Comparison of ENCODE assay signal across 9 cellular contexts in genomic region chr2:223884399-223884798, GRCh38. TPM values are rescaled to one million over a fixed set of nuclear protein-coding genes. Genes with fewer than 3 reads are reported as not detected.
DNase-seq lines count a peak whose midpoint lies in the region; ATAC-seq and TF ChIP-seq lines count a peak whose summit lies in the region.
"Had no signal": no experiment of that assay in that cellular context is flagged by ENCODE, and none has a peak within 500 bp of the region (broad histone marks: within the 10 kb centered on the region; RNA-seq: fewer than 3 reads in every experiment).

No MANE protein-coding gene starts in this region.

- no peak for TF ChIP-seq CTCF in osteocyte (IDR thresholded peaks at IDR 0.05)

- H3K27ac Mint-ChIP-seq in activated T-cell treated with anti-CD3 and anti-CD28 coated beads, Interleukin-2, amount 50 U/mL, for 72 hours: peak overlapping the region; percentile 28
- H3K27ac Mint-ChIP-seq in stimulated activated memory B cell treated with anti-CD40 and anti-IgM and Interleukin-4, amounts not matched to agents 10 μg/mL and 1 μg/mL and 100 μg/mL, for 72 hours: peak overlapping the region; percentile 89
- H3K27ac Mint-ChIP-seq in osteocyte (ENCODE audit: unreplicated experiment): no peak overlapping the region

- H3K4me1 Mint-ChIP-seq in activated T-cell treated with anti-CD3 and anti-CD28 coated beads, Interleukin-2, amount 50 U/mL, for 72 hours (ENCODE audit: low read depth): peaks cover 18% of the 10 kb centered on the region
- H3K4me1 Mint-ChIP-seq in stimulated activated memory B cell treated with anti-CD40 and anti-IgM and Interleukin-4, amounts not matched to agents 10 μg/mL and 1 μg/mL and 100 μg/mL, for 72 hours: peaks cover 38% of the 10 kb centered on the region
- H3K4me1 Mint-ChIP-seq in osteocyte (ENCODE audit: unreplicated experiment): peaks cover 3% of the 10 kb centered on the region

- no peaks in the 10 kb centered on the region for H3K27me3 Mint-ChIP-seq in activated T-cell treated with anti-CD3 and anti-CD28 coated beads, Interleukin-2, amount 50 U/mL, for 72 hours (ENCODE audit: low read depth)
- no peaks in the 10 kb centered on the region for H3K27me3 Mint-ChIP-seq in stimulated activated memory B cell treated with anti-CD40 and anti-IgM and Interleukin-4, amounts not matched to agents 10 μg/mL and 1 μg/mL and 100 μg/mL, for 72 hours
- no peaks in the 10 kb centered on the region for H3K27me3 Mint-ChIP-seq in osteocyte (ENCODE audit: unreplicated experiment)

- DNase-seq in activated T-cell treated with anti-CD3 and anti-CD28 coated beads, Interleukin-2, amount 50 U/mL, for 72 hours: no peak
- no peak for DNase-seq in activated T-cell treated with anti-CD3 and anti-CD28 coated beads, Interleukin-2, amount 50 U/mL, for 48 hours
- peak; percentile 61 for DNase-seq in HS-5 (ENCODE audit: low read depth)
- no peak for DNase-seq in NCI-H1694 (lab: John Stamatoyannopoulos, UW)
- no peak for DNase-seq in NCI-H1092 treated with DMSO at 0.1 percent for 48 hours (lab: John Stamatoyannopoulos, UW)
- DNase-seq in osteocyte (ENCODE audit: extremely low spot score, unreplicated experiment): no peak
- DNase-seq: erythroblast had no signal

- peaks cover 12 to 32% of the 10 kb centered on the region in 2 donors for H3K36me3 Mint-ChIP-seq in activated T-cell treated with anti-CD3 and anti-CD28 coated beads, Interleukin-2, amount 50 U/mL, for 72 hours (ENCODE audit: insufficient read depth in 2 of 2)
- peaks cover 49% of the 10 kb centered on the region for H3K36me3 Mint-ChIP-seq in stimulated activated memory B cell treated with anti-CD40 and anti-IgM and Interleukin-4, amounts not matched to agents 10 μg/mL and 1 μg/mL and 100 μg/mL, for 72 hours
- H3K36me3 Mint-ChIP-seq in osteocyte (ENCODE audit: unreplicated experiment): peaks cover 35% of the 10 kb centered on the region

- H3K4me3 Mint-ChIP-seq in activated T-cell treated with anti-CD3 and anti-CD28 coated beads, Interleukin-2, amount 50 U/mL, for 72 hours: no peak overlapping the region
- no peak overlapping the region for H3K4me3 Mint-ChIP-seq in stimulated activated memory B cell treated with anti-CD40 and anti-IgM and Interleukin-4, amounts not matched to agents 10 μg/mL and 1 μg/mL and 100 μg/mL, for 72 hours
- no peak overlapping the region for H3K4me3 Mint-ChIP-seq in osteocyte (ENCODE audit: unreplicated experiment)

- ATAC-seq in activated T-cell treated with anti-CD3 and anti-CD28 coated beads, Interleukin-2, amount 50 U/mL, for 72 hours (replicated peaks in 1 of 2): peak; percentile 45 to 51
- ATAC-seq in HG02571 (IDR thresholded peaks at IDR 0.05; ENCODE audit: unreplicated experiment): peak; percentile 88
- peak; percentile 94 for ATAC-seq in stimulated activated memory B cell treated with anti-CD40 and anti-IgM and Interleukin-4, amounts not matched to agents 10 μg/mL and 1 μg/mL and 100 μg/mL, for 72 hours

- H3K9me3 Mint-ChIP-seq in activated T-cell treated with anti-CD3 and anti-CD28 coated beads, Interleukin-2, amount 50 U/mL, for 72 hours: peaks cover 0 to under 1% of the 10 kb centered on the region in 2 donors
- H3K9me3 Mint-ChIP-seq in stimulated activated memory B cell treated with anti-CD40 and anti-IgM and Interleukin-4, amounts not matched to agents 10 μg/mL and 1 μg/mL and 100 μg/mL, for 72 hours: peaks cover 1% of the 10 kb centered on the region
- H3K9me3 Mint-ChIP-seq in osteocyte (ENCODE audit: unreplicated experiment): no peaks in the 10 kb centered on the region

RNA-seq across cellular contexts. Expression of gene AP1S3, which starts 47.0 kb away (rescaled TPM):
- 1 to 10 TPM; 5.2 to 5.6 TPM for total RNA-seq in activated T-cell treated with anti-CD3 and anti-CD28 coated beads, Interleukin-2, amount 50 U/mL, for 72 hours
- 3.1 and 3.5 TPM in 2 replicates for total RNA-seq in osteocyte
